ENCODE assay signal across 2 cellular contexts in genomic region chr1:206788487-206789050, GRCh38.
TF ChIP-seq lines count a peak whose summit lies in the region.

No MANE protein-coding gene starts in this region.

TF ChIP-seq in IMR-90, 13 proteins besides CTCF, POLR2A, EP300 and RAD21:
- TF ChIP-seq SMC3 (IDR thresholded peaks at IDR 0.05; ENCODE audit: low read depth, low read length) (no peak), ELK1 (IDR thresholded peaks at IDR 0.05; ENCODE audit: borderline replicate concordance, low read depth, low read length) (no peak), FOS (IDR thresholded peaks at IDR 0.05; ENCODE audit: low read depth, low read length) (no peak), MXI1 (IDR thresholded peaks at IDR 0.05; ENCODE audit: borderline replicate concordance, low read depth, low read length) (no peak), CEBPB (IDR thresholded peaks at IDR 0.05; ENCODE audit: low read depth, low read length) (no peak), BHLHE40 (IDR thresholded peaks at IDR 0.05; ENCODE audit: low read depth, low read length) (no peak), MAZ (IDR thresholded peaks at IDR 0.05; ENCODE audit: borderline replicate concordance, low read depth, low read length) (no peak), CHD1 (IDR thresholded peaks at IDR 0.05; ENCODE audit: low read depth, low read length) (no peak), NFE2L2 (IDR thresholded peaks at IDR 0.05; ENCODE audit: low read depth, low read length) (no peak), RFX5 (IDR thresholded peaks at IDR 0.05; ENCODE audit: low read depth, low read length) (no peak), MAFK (IDR thresholded peaks at IDR 0.05; ENCODE audit: low read depth, low read length) (no peak), RCOR1 (IDR thresholded peaks at IDR 0.05; ENCODE audit: insufficient replicate concordance, low read length) (no peak)
- TF ChIP-seq, protein P1, sequence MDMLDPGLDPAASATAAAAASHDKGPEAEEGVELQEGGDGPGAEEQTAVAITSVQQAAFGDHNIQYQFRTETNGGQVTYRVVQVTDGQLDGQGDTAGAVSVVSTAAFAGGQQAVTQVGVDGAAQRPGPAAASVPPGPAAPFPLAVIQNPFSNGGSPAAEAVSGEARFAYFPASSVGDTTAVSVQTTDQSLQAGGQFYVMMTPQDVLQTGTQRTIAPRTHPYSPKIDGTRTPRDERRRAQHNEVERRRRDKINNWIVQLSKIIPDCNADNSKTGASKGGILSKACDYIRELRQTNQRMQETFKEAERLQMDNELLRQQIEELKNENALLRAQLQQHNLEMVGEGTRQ (IDR thresholded peaks at IDR 0.05; ENCODE audit: low read depth, low read length), result no peak

TF ChIP-seq in K562, 482 proteins besides CTCF, POLR2A, EP300 and RAD21:
- TF ChIP-seq CREBBP (IDR thresholded peaks at IDR 0.05; ENCODE audit: low read depth, low read length) (no peak), ID3 (CRISPR knock-in tag; IDR thresholded peaks at IDR 0.05) (no peak), ID3 (tag; IDR thresholded peaks at IDR 0.05) (peak; percentile 84), CBFA2T3 (IDR thresholded peaks at IDR 0.05) (0 out of 2 replicates have a peak, but pooled peaks have one; percentile 9)
